In the genomic region with DNA sequence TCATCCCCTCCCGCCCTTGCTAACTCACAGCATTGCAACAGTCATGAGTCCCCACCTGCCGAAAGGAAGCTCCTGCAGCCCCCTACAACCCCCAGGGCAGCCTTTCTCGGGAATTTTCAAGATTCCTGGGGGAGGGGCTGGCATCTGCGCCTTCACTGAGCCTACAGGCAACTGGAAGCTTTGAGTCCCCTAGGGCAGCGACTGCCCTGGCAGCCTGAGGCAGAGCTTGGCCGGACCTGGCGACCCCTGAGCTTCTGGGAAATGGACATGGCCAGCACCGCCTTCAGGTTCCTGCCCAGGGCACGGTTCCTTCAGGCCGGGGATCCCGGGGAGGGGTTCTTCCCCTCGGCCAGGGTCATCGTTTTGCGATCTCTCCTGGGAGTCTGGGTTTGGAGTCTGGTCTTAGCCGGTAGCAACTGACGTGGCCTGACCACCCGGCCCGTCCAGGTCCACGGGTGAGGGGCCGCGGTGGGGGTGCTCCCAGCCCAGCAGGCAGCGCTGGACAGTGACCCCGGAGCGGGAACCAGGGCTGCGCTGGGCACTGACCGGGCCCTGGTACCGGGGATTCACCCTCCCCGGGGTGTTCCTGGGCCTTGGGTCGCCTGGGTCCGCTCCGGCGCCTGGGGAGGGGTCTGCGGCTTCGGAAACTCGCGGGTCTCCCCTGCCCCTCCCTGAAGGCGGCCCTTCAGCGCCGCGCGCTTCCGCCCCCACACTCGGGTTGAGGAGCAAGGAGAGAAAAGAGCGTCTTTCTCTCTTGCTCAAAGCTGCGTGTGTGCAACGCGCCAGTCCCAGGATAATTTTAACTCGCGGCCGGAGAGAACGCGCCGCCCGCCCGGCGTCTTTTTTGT, we compare ENCODE assay signal across 10 cellular contexts. TPM values are rescaled to one million over a fixed set of nuclear protein-coding genes. Genes with fewer than 3 reads are reported as not detected.
DNase-seq lines count a peak whose midpoint lies in the region; ATAC-seq and TF ChIP-seq lines count a peak whose summit lies in the region.
"Had no signal": no experiment of that assay in that cellular context is flagged by ENCODE, and none has a peak within 500 bp of the region (broad histone marks: within the 10 kb centered on the region; RNA-seq: fewer than 3 reads in every experiment).

No MANE protein-coding gene starts in this region.

- CTCF ChIA-PET in MCF 10A (lab: Yijun Ruan, JAX) (interaction anchor here (1.7 to 4.8 kb wide), 2 partner anchors 8 to 11 kb away, joined by 5 to 25 read pairs; no protein-coding TSS in a partner anchor), WTC11 (lab: Charles Lee) (interaction anchor here (0.5 to 3.3 kb wide), 20 partner anchors 8 to 407 kb away, joined by 3 to 19 read pairs (median 4); a partner anchor contains a TSS)

- H3K4me3 ChIP-seq in breast epithelium (peak overlapping the region; percentile 24 to 70 (median 51)), transverse colon (peak overlapping the region in 3 of 4 donors; percentile 4 to 35 (median 8))

- DNase-seq in breast epithelium (ENCODE audit: low spot score in 2 of 2) (no peak), MCF 10A (ENCODE audit: unreplicated experiment) (no peak), WTC11 (ENCODE audit: low spot score) (peak; percentile 88), islet precursor cell (peak; percentile 94), transverse colon (no peak), NCI-H2081 (lab: John Stamatoyannopoulos, UW) (no peak)
- DNase-seq: GF-D8, NCI-H2081 treated with DMSO at 0.1 percent for 48 hours had no signal

- TF ChIP-seq CTCF in breast epithelium (IDR thresholded peaks at IDR 0.05) (no peak), MCF 10A (IDR thresholded peaks at IDR 0.05; ENCODE audit: unreplicated experiment) (no peak), WTC11 (IDR thresholded peaks at IDR 0.05) (no peak), transverse colon (IDR thresholded peaks at IDR 0.05) (no peak)

- in situ Hi-C loops in transverse colon (cut with MboI; ENCODE audit: low pct_ligation_motif_present in 1 of 4, low pct_unique_long_range_greater_than_20kb in 1 of 4, low sequenced_read_pairs in 3 of 4): no loop called here

- no peak overlapping the region for H3K27ac ChIP-seq in breast epithelium
- H3K27ac ChIP-seq in transverse colon: peak overlapping the region in 1 of 4 donors; percentile 10

- H3K9me3 Mint-ChIP-seq in MCF 10A (ENCODE audit: unreplicated experiment) (no peaks in the 10 kb centered on the region), WTC11 (no peaks in the 10 kb centered on the region)

- H3K27me3 Mint-ChIP-seq in MCF 10A (ENCODE audit: insufficient read depth, unreplicated experiment): no peaks in the 10 kb centered on the region
- H3K27me3 Mint-ChIP-seq in WTC11 (ENCODE audit: low read depth): no peaks in the 10 kb centered on the region; the same call in 1 of the 2 replicates

- ATAC-seq in WTC11: peak; percentile 74
- no peak for ATAC-seq in HG02981 (IDR thresholded peaks at IDR 0.05; ENCODE audit: unreplicated experiment)
- no peak for ATAC-seq in HG02763 (IDR thresholded peaks at IDR 0.05; ENCODE audit: unreplicated experiment)

- H3K36me3 ChIP-seq in breast epithelium (no peaks in the 10 kb centered on the region), transverse colon (peaks cover 0 to 17% (median 7%) of the 10 kb centered on the region in 4 donors)

- TF ChIP-seq POLR2A in breast epithelium (IDR thresholded peaks at IDR 0.05): no peak
- no peak for TF ChIP-seq POLR2A in transverse colon (IDR thresholded peaks at IDR 0.05)

- H3K36me3 Mint-ChIP-seq in MCF 10A (ENCODE audit: insufficient read depth, unreplicated experiment) (peaks cover 15% of the 10 kb centered on the region), WTC11 (peaks cover 3% of the 10 kb centered on the region; the same call in 1 of the 2 replicates)

- H3K4me1 Mint-ChIP-seq in MCF 10A (ENCODE audit: insufficient read depth, unreplicated experiment) (peaks cover 7% of the 10 kb centered on the region), WTC11 (peaks cover 14% of the 10 kb centered on the region)

- intact Hi-C loops in breast epithelium (cut with DNase I; ENCODE audit: low total_unique reads) (no loop called here), MCF 10A (cut with micrococcal nuclease) (no loop called here), transverse colon (cut with DNase I; ENCODE audit: low total_unique reads) (no loop called here)

- POLR2A ChIA-PET in MCF 10A (lab: Yijun Ruan, JAX): interaction anchor here (0.6 to 1.8 kb wide), 2 partner anchors 16 to 23 kb away, joined by 5 to 7 read pairs; no protein-coding TSS in a partner anchor
- POLR2A ChIA-PET in WTC11 (lab: Charles Lee): interaction anchor here (0.6 to 2.2 kb wide), 10 partner anchors 9 to 173 kb away, joined by 3 to 12 read pairs (median 4); a partner anchor contains a TSS

- H3K4me1 ChIP-seq in breast epithelium (peaks cover 20 to 24% of the 10 kb centered on the region in 2 donors), transverse colon (peaks cover 16 to 39% (median 30%) of the 10 kb centered on the region in 4 donors)

- H3K27ac Mint-ChIP-seq in MCF 10A (ENCODE audit: low read depth, unreplicated experiment) (no peak overlapping the region), WTC11 (peak overlapping the region; percentile 76; the same call in 1 of the 2 replicates)

- H3K27me3 ChIP-seq in breast epithelium (peaks cover 4 to 9% of the 10 kb centered on the region in 2 donors), transverse colon (peaks cover 66% of the 10 kb centered on the region)

- BruUV-seq in MCF 10A (replicated peaks; lab: Mats Ljungman, UMichigan): no TSS peak

- 8% methylated on average over 31 of the region's 56 CpGs; no CpG with 5 or more reads in 1 of the 2 donors for WGBS in transverse colon (ENCODE audit: low coverage in 1 of 2), 2 donors

- no peak for TF ChIP-seq EP300 in transverse colon (IDR thresholded peaks at IDR 0.05; ENCODE audit: low read depth)

- no peaks in the 10 kb centered on the region for H3K9me3 ChIP-seq in breast epithelium
- no peaks in the 10 kb centered on the region for H3K9me3 ChIP-seq in transverse colon

- H3K4me3 Mint-ChIP-seq in MCF 10A (ENCODE audit: unreplicated experiment) (no peak overlapping the region), WTC11 (peak overlapping the region; percentile 65)

TF ChIP-seq in WTC11, 78 proteins besides CTCF, POLR2A, EP300 and RAD21 (continues in another document):
- TF ChIP-seq, protein P1, sequence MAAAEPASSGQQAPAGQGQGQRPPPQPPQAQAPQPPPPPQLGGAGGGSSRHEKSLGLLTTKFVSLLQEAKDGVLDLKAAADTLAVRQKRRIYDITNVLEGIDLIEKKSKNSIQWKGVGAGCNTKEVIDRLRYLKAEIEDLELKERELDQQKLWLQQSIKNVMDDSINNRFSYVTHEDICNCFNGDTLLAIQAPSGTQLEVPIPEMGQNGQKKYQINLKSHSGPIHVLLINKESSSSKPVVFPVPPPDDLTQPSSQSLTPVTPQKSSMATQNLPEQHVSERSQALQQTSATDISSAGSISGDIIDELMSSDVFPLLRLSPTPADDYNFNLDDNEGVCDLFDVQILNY (CRISPR knock-in tag; IDR thresholded peaks at IDR 0.05): 0 out of 2 replicates have a peak, but pooled peaks have one; percentile 31
- TF ChIP-seq ETV6 (CRISPR knock-in tag; IDR thresholded peaks at IDR 0.05) (no peak), TEAD1 (CRISPR knock-in tag; IDR thresholded peaks at IDR 0.05) (peak; percentile 98), TEAD4 (CRISPR knock-in tag; IDR thresholded peaks at IDR 0.05) (peak; percentile 97), ZNF138 (CRISPR knock-in tag; conservative IDR thresholded peaks at IDR 0.05) (0 out of 2 replicates have a peak, but pooled peaks have one; percentile 12), MYBL2 (CRISPR knock-in tag; IDR thresholded peaks at IDR 0.05) (no peak)
- TF ChIP-seq, protein P2, sequence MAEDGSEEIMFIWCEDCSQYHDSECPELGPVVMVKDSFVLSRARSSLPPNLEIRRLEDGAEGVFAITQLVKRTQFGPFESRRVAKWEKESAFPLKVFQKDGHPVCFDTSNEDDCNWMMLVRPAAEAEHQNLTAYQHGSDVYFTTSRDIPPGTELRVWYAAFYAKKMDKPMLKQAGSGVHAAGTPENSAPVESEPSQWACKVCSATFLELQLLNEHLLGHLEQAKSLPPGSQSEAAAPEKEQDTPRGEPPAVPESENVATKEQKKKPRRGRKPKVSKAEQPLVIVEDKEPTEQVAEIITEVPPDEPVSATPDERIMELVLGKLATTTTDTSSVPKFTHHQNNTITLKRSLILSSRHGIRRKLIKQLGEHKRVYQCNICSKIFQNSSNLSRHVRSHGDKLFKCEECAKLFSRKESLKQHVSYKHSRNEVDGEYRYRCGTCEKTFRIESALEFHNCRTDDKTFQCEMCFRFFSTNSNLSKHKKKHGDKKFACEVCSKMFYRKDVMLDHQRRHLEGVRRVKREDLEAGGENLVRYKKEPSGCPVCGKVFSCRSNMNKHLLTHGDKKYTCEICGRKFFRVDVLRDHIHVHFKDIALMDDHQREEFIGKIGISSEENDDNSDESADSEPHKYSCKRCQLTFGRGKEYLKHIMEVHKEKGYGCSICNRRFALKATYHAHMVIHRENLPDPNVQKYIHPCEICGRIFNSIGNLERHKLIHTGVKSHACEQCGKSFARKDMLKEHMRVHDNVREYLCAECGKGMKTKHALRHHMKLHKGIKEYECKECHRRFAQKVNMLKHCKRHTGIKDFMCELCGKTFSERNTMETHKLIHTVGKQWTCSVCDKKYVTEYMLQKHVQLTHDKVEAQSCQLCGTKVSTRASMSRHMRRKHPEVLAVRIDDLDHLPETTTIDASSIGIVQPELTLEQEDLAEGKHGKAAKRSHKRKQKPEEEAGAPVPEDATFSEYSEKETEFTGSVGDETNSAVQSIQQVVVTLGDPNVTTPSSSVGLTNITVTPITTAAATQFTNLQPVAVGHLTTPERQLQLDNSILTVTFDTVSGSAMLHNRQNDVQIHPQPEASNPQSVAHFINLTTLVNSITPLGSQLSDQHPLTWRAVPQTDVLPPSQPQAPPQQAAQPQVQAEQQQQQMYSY (CRISPR knock-in tag; IDR thresholded peaks at IDR 0.05): no peak

RNA-seq across cellular contexts. Expression of a gene that starts 0.6 kb away (rescaled TPM):
- 10 to 100 TPM in 1 of 3 donors, 1 to 10 TPM in 1, under 1 TPM in 1; 0.16 to 10.2 (median 5.0) TPM for total RNA-seq in breast epithelium
- not detected in 2 replicates for total RNA-seq in MCF 10A (2022)
- 115 to 136 TPM (median 123 TPM) in 3 replicates for total RNA-seq in WTC11 (2021)
- total RNA-seq in transverse colon: 100 to 1,000 TPM in 1 of 4 donors, 10 to 100 TPM in 1, 1 to 10 TPM in 2; 6.0 to 223 (median 8.0) TPM

RNA-seq across cellular contexts. Expression of a gene that starts 11.6 kb away (rescaled TPM):
- total RNA-seq in breast epithelium (10 to 100 TPM; 38.5 to 45.3 (median 44.2) TPM), MCF 10A (2022) (28.8 and 31.0 TPM in 2 replicates), WTC11 (2021) (32.5 to 43.3 TPM (median 33.8 TPM) in 3 replicates), transverse colon (100 to 1,000 TPM in 1 of 4 donors, 10 to 100 TPM in 3; 55.2 to 137 (median 71.1) TPM)

RNA-seq across cellular contexts. Expression of a gene that starts 20.0 kb away (rescaled TPM):
- total RNA-seq in breast epithelium (10 to 100 TPM in 2 of 3 donors, 1 to 10 TPM in 1; 8.5 to 12.9 (median 12.5) TPM), MCF 10A (2022) (16.9 and 17.8 TPM in 2 replicates), WTC11 (2021) (20.0 to 20.8 TPM (median 20.2 TPM) in 3 replicates), transverse colon (10 to 100 TPM; 10.8 to 13.0 (median 11.9) TPM)

RNA-seq across cellular contexts. Expression of a gene that starts 45.4 kb away (rescaled TPM):
- total RNA-seq in breast epithelium (10 to 100 TPM in 2 of 3 donors, 1 to 10 TPM in 1; 7.8 to 21.0 (median 12.5) TPM), MCF 10A (2022) (10.8 and 12.8 TPM in 2 replicates), WTC11 (2021) (19.7 to 20.4 TPM (median 20.3 TPM) in 3 replicates), transverse colon (10 to 100 TPM in 1 of 4 donors, 1 to 10 TPM in 3; 5.2 to 19.9 (median 5.9) TPM)

Comparison
In these comparisons a context has a peak if more than half of its experiments do, and no peak if none do; other contexts are left out.
1. DNase-seq: peak in WTC11 (single experiment) and islet precursor cell (single experiment); none in breast epithelium (0 of 2), MCF 10A (single experiment), transverse colon (single experiment) and NCI-H2081 (0 of 2).